Comparison of ENCODE assay signal across 25 cellular contexts in genomic region chr9:111056554-111056953, GRCh38. TPM values are rescaled to one million over a fixed set of nuclear protein-coding genes. Genes with fewer than 3 reads are reported as not detected.
DNase-seq lines count a peak whose midpoint lies in the region; ATAC-seq and TF ChIP-seq lines count a peak whose summit lies in the region.
"Had no signal": no experiment of that assay in that cellular context is flagged by ENCODE, and none has a peak within 500 bp of the region (broad histone marks: within the 10 kb centered on the region; RNA-seq: fewer than 3 reads in every experiment).

No MANE protein-coding gene starts in this region.

- no peaks in the 10 kb centered on the region for H3F3A ChIP-seq in SK-N-SH (replicated peaks; ENCODE audit: insufficient read depth)
- no peaks in the 10 kb centered on the region for H3F3A ChIP-seq in GM23338 (replicated peaks; ENCODE audit: low read depth)

- H3K79me2 ChIP-seq in SK-N-SH (ENCODE audit: insufficient read depth) (no peaks in the 10 kb centered on the region), GM23338 (replicated peaks; ENCODE audit: insufficient read depth) (no peaks in the 10 kb centered on the region)

- no peaks in the 10 kb centered on the region for H4K20me1 ChIP-seq in SK-N-SH (ENCODE audit: insufficient read depth)
- no peaks in the 10 kb centered on the region for H4K20me1 ChIP-seq in GM23338 (replicated peaks; ENCODE audit: insufficient read depth)

- POLR2A ChIA-PET in SK-N-SH (lab: Yijun Ruan, JAX) = no interaction called here
- POLR2A ChIA-PET in activated CD4-positive, alpha-beta memory T cell treated with anti-CD3 and anti-CD28 coated beads, Interleukin-2, amount 10 ng/mL, durations not matched to agents 7 days and 5 days (lab: Charles Lee) = no interaction called here

- H3K9me3 ChIP-seq in SK-N-SH = no peaks in the 10 kb centered on the region
- H3K9me3 ChIP-seq: esophagus squamous epithelium, mucosa of descending colon, prostate gland, SJCRH30, tibial artery had no signal

- no peak for ATAC-seq in GM23338
- ATAC-seq: activated CD8-positive, alpha-beta T cell treated with anti-CD3 and anti-CD28 coated beads for 36 hours; left ventricle myocardium superior; mucosa of descending colon; PC-3 had no signal

- peak overlapping the region; percentile 31; the same call in 1 of the 2 replicates for H2AFZ ChIP-seq in SK-N-SH (ENCODE audit: low read depth)
- H2AFZ ChIP-seq in GM23338 = no peak overlapping the region
- H2AFZ ChIP-seq: neural progenitor cell had no signal

- no peaks in the 10 kb centered on the region for H3K36me3 ChIP-seq in SK-N-SH (replicated peaks in 1 of 2; ENCODE audit: control insufficient read depth in 1 of 2, insufficient read depth in 2 of 2, low read length in 1 of 2)
- H3K36me3 ChIP-seq in GM23338 (ENCODE audit: insufficient read depth) = no peaks in the 10 kb centered on the region
- H3K36me3 ChIP-seq: esophagus squamous epithelium, neural progenitor cell, prostate gland, SJCRH30, tibial artery had no signal

- no peaks in the 10 kb centered on the region for H3K4me1 Mint-ChIP-seq in GM23338
- no peaks in the 10 kb centered on the region for H3K4me1 Mint-ChIP-seq in activated CD4-positive, alpha-beta memory T cell treated with anti-CD3 and anti-CD28 coated beads, Interleukin-2, amount 10 ng/mL, durations not matched to agents 7 days and 5 days
- H3K4me1 Mint-ChIP-seq: neural progenitor cell had no signal

- H3K9ac ChIP-seq in SK-N-SH = no peak overlapping the region
- H3K9ac ChIP-seq: neural progenitor cell had no signal

- H3K27ac ChIP-seq in SK-N-SH (ENCODE audit: low read depth in 2 of 2, low read length in 1 of 2) (peak overlapping the region in 1 of 2 experiments; percentile 19; a peak in 1 of 4 replicates), GM23338 (ENCODE audit: low read depth) (no peak overlapping the region)
- H3K27ac ChIP-seq: esophagus squamous epithelium, HL-60, neural progenitor cell, prostate gland, SJCRH30, tibial artery had no signal

- H3K27ac Mint-ChIP-seq in GM23338 = no peak overlapping the region
- H3K27ac Mint-ChIP-seq in activated CD4-positive, alpha-beta memory T cell treated with anti-CD3 and anti-CD28 coated beads, Interleukin-2, amount 10 ng/mL, durations not matched to agents 7 days and 5 days = no peak overlapping the region
- H3K27ac Mint-ChIP-seq: activated CD8-positive, alpha-beta T cell treated with anti-CD3 and anti-CD28 coated beads for 36 hours; neural progenitor cell; stimulated activated naive CD8-positive, alpha-beta T cell treated with anti-CD3 and anti-CD28 coated beads, Interleukin-15, Interleukin-2, amounts not matched to agents 100 ng/mL and 50 ng/mL, for 24 hours had no signal

- TF ChIP-seq CTCF in SK-N-SH (IDR thresholded peaks at IDR 0.05) (no peak), fibroblast of mammary gland (conservative IDR thresholded peaks at IDR 0.05; ENCODE audit: control insufficient read depth, insufficient read depth, low read depth, low read length) (no peak), GM23338 (conservative IDR thresholded peaks at IDR 0.05; ENCODE audit: low read depth in 2 of 2) (no peak)

- H3K4me3 Mint-ChIP-seq in GM23338 = no peak overlapping the region
- H3K4me3 Mint-ChIP-seq in activated CD4-positive, alpha-beta memory T cell treated with anti-CD3 and anti-CD28 coated beads, Interleukin-2, amount 10 ng/mL, durations not matched to agents 7 days and 5 days = no peak overlapping the region
- H3K4me3 Mint-ChIP-seq: activated CD8-positive, alpha-beta T cell treated with anti-CD3 and anti-CD28 coated beads for 36 hours; neural progenitor cell; stimulated activated naive CD8-positive, alpha-beta T cell treated with anti-CD3 and anti-CD28 coated beads, Interleukin-15, Interleukin-2, amounts not matched to agents 100 ng/mL and 50 ng/mL, for 24 hours had no signal

- H3K4me3 ChIP-seq in SK-N-SH (ENCODE audit: low read depth in 2 of 2, low read length in 1 of 2) (no peak overlapping the region), fibroblast of mammary gland (ENCODE audit: control insufficient read depth, low read depth, low read length) (no peak overlapping the region), skeletal muscle cell (ENCODE audit: low read depth, low read length) (no peak overlapping the region), GM23338 (no peak overlapping the region)
- H3K4me3 ChIP-seq: esophagus squamous epithelium, mucosa of descending colon, neural progenitor cell, prostate gland, SJCRH30, tibial artery had no signal

- H3K36me3 Mint-ChIP-seq in GM23338 (ENCODE audit: low read depth) = no peaks in the 10 kb centered on the region
- H3K36me3 Mint-ChIP-seq in activated CD4-positive, alpha-beta memory T cell treated with anti-CD3 and anti-CD28 coated beads, Interleukin-2, amount 10 ng/mL, durations not matched to agents 7 days and 5 days (ENCODE audit: low read depth) = no peaks in the 10 kb centered on the region
- H3K36me3 Mint-ChIP-seq: neural progenitor cell had no signal

- H3K27me3 ChIP-seq in SK-N-SH (ENCODE audit: insufficient read depth) (no peaks in the 10 kb centered on the region), GM23338 (ENCODE audit: insufficient read depth) (no peaks in the 10 kb centered on the region)
- H3K27me3 ChIP-seq: esophagus squamous epithelium, neural progenitor cell, SJCRH30, tibial artery had no signal

- no peaks in the 10 kb centered on the region for H3K9me3 Mint-ChIP-seq in GM23338
- H3K9me3 Mint-ChIP-seq in activated CD4-positive, alpha-beta memory T cell treated with anti-CD3 and anti-CD28 coated beads, Interleukin-2, amount 10 ng/mL, durations not matched to agents 7 days and 5 days = no peaks in the 10 kb centered on the region
- H3K9me3 Mint-ChIP-seq: activated CD8-positive, alpha-beta T cell treated with anti-CD3 and anti-CD28 coated beads for 36 hours; stimulated activated naive CD8-positive, alpha-beta T cell treated with anti-CD3 and anti-CD28 coated beads, Interleukin-15, Interleukin-2, amounts not matched to agents 100 ng/mL and 50 ng/mL, for 24 hours had no signal

- no peaks in the 10 kb centered on the region for H3K9me2 ChIP-seq in SK-N-SH
- peaks cover 7% of the 10 kb centered on the region; the same call in 1 of the 2 replicates for H3K9me2 ChIP-seq in GM23338 (ENCODE audit: insufficient read depth)

- no peak for TF ChIP-seq EP300 in SK-N-SH (IDR thresholded peaks at IDR 0.05; ENCODE audit: borderline replicate concordance in 1 of 2, low read depth in 1 of 2, low read length in 1 of 2)

- 38% methylated on average over 3 of the region's 3 CpGs for WGBS in SK-N-SH (ENCODE audit: low lambda C conversion rate)

- CTCF ChIA-PET in SK-N-SH (lab: Yijun Ruan, JAX) = no interaction called here
- CTCF ChIA-PET in activated CD4-positive, alpha-beta memory T cell treated with anti-CD3 and anti-CD28 coated beads, Interleukin-2, amount 10 ng/mL, durations not matched to agents 7 days and 5 days (lab: Charles Lee) = no interaction called here

- TF ChIP-seq RAD21 in SK-N-SH (IDR thresholded peaks at IDR 0.05; ENCODE audit: low read length) = no peak

- peaks cover 0 to 7% of the 10 kb centered on the region in 2 experiments; a peak in 2 of 4 replicates for H3K4me1 ChIP-seq in SK-N-SH (ENCODE audit: control insufficient read depth in 1 of 2, insufficient read depth in 2 of 2, low read depth in 1 of 2, low read length in 1 of 2)
- no peaks in the 10 kb centered on the region for H3K4me1 ChIP-seq in GM23338 (ENCODE audit: insufficient read depth)
- H3K4me1 ChIP-seq: esophagus squamous epithelium, neural progenitor cell, prostate gland, SJCRH30, tibial artery had no signal

- DNase-seq in GM03348 (ENCODE audit: low spot score) (peak; percentile 42), SK-N-SH (peak; percentile 27), fibroblast of mammary gland (ENCODE audit: low read depth) (peak; percentile 89), skeletal muscle cell (ENCODE audit: low read depth) (peak; percentile 68), NOMO-1 treated with DMSO at 0.1 percent for 48 hours (lab: John Stamatoyannopoulos, UW; ENCODE audit: unreplicated experiment) (no peak), GM23338 (ENCODE audit: low spot score) (no peak)
- no peak for DNase-seq in activated CD4-positive, alpha-beta memory T cell treated with anti-CD3 and anti-CD28 coated beads, Interleukin-2, amount 10 ng/mL, durations not matched to agents 7 days and 5 days
- DNase-seq: activated CD4-positive, CD25-positive, alpha-beta regulatory T cell; activated CD8-positive, alpha-beta T cell treated with anti-CD3 and anti-CD28 coated beads for 36 hours; DMS79 treated with DMSO at 0.1 percent for 48 hours; esophagus squamous epithelium; left ventricle myocardium superior; MM.1S; mucosa of descending colon; NCI-H187; NCI-H2227 treated with DMSO at 0.1 percent for 48 hours; PC-3; SJCRH30; stimulated activated CD4-positive, alpha-beta T cell treated with anti-CD3 and anti-CD28 coated beads, Interleukin-4, amount 100 ng/mL, for 1 hour; tibial artery had no signal

- no peak overlapping the region for H3K4me2 ChIP-seq in SK-N-SH
- H3K4me2 ChIP-seq in GM23338 = no peak overlapping the region
- H3K4me2 ChIP-seq: neural progenitor cell had no signal

- H3K27me3 Mint-ChIP-seq in GM23338 (ENCODE audit: insufficient read depth, low read depth, poor library complexity) = no peaks in the 10 kb centered on the region
- H3K27me3 Mint-ChIP-seq in activated CD4-positive, alpha-beta memory T cell treated with anti-CD3 and anti-CD28 coated beads, Interleukin-2, amount 10 ng/mL, durations not matched to agents 7 days and 5 days = no peaks in the 10 kb centered on the region
- H3K27me3 Mint-ChIP-seq: activated CD8-positive, alpha-beta T cell treated with anti-CD3 and anti-CD28 coated beads for 36 hours; stimulated activated naive CD8-positive, alpha-beta T cell treated with anti-CD3 and anti-CD28 coated beads, Interleukin-15, Interleukin-2, amounts not matched to agents 100 ng/mL and 50 ng/mL, for 24 hours had no signal

TF ChIP-seq in SK-N-SH, 30 proteins besides CTCF, POLR2A, EP300 and RAD21 (continues in another document):
- TF ChIP-seq TAF1 (IDR thresholded peaks at IDR 0.05; ENCODE audit: borderline replicate concordance, low read depth, low read length) = no peak

RNA-seq across cellular contexts. Expression of gene LPAR1, which starts 18.3 kb away (rescaled TPM):
- polyA plus RNA-seq in SK-N-SH (2012; rRNA removed) (9.4 and 12.3 TPM in 2 replicates), GM23338 (2016; fragmentation: Nextera tagmentation; extraction: Ambion mirVana) (0.66 and 1.0 TPM in 2 replicates)
- 8.3 and 9.4 TPM in 2 replicates for polyA plus RNA-seq in SK-N-SH (2012; cell fraction: cytosol; rRNA removed)
- polyA plus RNA-seq in SK-N-SH (2012; cell fraction: nucleus; rRNA removed) = 4.7 and 7.3 TPM in 2 replicates
- 2.9 and 3.8 TPM in 2 replicates for total RNA-seq in GM23338 (2014; rRNA removed; shearing (Covaris generic))
- not detected for total RNA-seq in activated CD4-positive, alpha-beta memory T cell treated with anti-CD3 and anti-CD28 coated beads, Interleukin-2, amount 10 ng/mL, durations not matched to agents 7 days and 5 days
- total RNA-seq: activated CD8-positive, alpha-beta T cell treated with anti-CD3 and anti-CD28 coated beads for 36 hours; T-helper 2 cell treated with Interferon-gamma antibody and Interleukin-4, amounts not matched to agents 100 ng/mL and 5 ng/mL, for 36 hours had no signal

Comparison
In these comparisons a context has a peak if more than half of its experiments do, and no peak if none do; other contexts are left out.
1. DNase-seq: peak in GM03348 (single experiment), SK-N-SH (single experiment), fibroblast of mammary gland (single experiment) and skeletal muscle cell (single experiment); none in NOMO-1 treated with DMSO at 0.1 percent for 48 hours (single experiment), GM23338 (single experiment) and activated CD4-positive, alpha-beta memory T cell treated with anti-CD3 and anti-CD28 coated beads, Interleukin-2, amount 10 ng/mL, durations not matched to agents 7 days and 5 days (single experiment).